1 cellular context compared by ENCODE assay signal in the genomic region with DNA sequence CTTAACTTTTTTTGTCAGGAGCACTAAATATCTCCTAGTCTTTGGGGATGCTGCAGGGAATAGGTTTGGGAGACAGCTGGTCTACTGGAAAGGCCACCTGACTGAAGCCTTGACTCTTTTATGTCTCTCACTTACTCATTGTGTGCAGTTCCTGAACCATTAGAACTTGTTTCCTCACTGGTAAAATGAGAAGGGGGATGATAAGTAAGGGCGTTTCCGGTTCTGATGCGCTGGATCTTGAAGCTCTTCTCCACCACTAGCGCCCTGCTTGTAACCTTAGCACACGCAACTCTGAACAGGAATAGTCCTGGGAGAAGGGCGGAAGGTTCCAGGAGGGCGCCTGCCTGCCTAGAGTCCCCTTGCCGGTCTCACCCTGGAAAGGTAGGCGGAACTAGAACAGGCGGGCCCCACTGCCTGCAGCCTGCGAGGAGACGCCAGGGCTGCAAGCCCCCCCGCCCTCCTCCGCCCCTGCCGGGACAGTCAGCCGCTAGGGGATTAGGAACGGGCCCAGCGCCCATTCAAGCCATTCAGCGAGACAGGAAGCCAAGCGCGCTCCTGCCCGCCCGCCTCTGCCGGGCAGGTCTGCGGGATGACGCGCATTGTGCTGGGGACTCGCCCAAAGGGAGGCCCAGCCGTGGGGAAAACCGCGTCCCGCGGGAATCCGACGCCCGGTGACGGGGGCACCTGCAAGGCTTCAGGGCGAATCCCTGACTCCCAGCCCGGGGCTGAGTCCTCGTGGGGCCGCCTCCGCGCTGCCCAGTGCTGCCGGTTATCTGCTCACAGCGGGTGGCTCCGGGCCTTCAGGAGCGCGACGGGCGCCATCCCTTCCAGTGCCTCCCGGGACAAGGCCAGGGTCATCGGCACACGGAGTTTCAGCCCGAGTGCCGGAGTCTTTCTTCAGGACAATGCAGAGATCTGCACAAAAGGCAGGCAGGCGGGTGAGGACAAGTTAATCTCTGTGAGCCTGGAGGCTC.
TF ChIP-seq lines count a peak whose summit lies in the region.

No MANE protein-coding gene starts in this region.

TF ChIP-seq in GM23338, 12 proteins besides CTCF, POLR2A, EP300 and RAD21 (continued from another document):
- TF ChIP-seq, protein P1, sequence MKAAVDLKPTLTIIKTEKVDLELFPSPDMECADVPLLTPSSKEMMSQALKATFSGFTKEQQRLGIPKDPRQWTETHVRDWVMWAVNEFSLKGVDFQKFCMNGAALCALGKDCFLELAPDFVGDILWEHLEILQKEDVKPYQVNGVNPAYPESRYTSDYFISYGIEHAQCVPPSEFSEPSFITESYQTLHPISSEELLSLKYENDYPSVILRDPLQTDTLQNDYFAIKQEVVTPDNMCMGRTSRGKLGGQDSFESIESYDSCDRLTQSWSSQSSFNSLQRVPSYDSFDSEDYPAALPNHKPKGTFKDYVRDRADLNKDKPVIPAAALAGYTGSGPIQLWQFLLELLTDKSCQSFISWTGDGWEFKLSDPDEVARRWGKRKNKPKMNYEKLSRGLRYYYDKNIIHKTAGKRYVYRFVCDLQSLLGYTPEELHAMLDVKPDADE (IDR thresholded peaks at IDR 0.05) = no peak
